In the genomic region with DNA sequence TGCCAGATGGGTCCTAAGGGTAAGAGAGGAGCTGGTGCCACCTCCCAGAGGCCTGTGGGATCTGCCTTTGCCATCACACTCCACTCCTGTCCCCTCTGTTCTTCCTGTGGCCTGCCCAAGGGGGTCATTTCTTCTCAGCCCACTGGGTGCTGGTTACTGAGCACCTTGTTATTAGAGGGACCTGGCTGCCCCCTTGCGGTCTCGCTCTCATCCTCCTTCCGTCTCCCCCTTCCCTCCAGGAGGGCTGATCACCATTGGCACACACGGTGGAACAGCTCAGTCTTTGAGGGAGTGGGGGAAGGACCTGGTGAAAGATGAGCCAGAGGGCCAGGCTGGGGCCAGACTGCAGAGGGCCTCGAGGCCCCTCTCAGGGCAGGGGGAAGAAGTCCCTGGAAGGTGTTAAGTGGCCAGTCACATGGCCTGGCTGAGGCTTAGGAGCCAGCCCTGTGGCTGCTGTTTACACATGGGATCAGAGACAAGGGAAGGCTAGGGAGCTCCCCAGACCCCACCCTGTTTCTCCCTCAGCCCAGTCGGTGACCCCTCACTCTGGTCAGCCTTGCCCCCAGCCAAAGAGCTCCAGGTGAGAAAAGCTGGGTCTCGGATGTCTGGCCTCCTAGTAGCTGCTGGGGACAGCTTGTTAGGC, we compare ENCODE assay signal across 1 cellular context.
TF ChIP-seq lines count a peak whose summit lies in the region.

No MANE protein-coding gene starts in this region.

TF ChIP-seq in IMR-90, 13 proteins besides CTCF, POLR2A, EP300 and RAD21:
- no peak for TF ChIP-seq MAZ (IDR thresholded peaks at IDR 0.05; ENCODE audit: borderline replicate concordance, low read depth, low read length)
- TF ChIP-seq SMC3 (IDR thresholded peaks at IDR 0.05; ENCODE audit: low read depth, low read length): no peak
- TF ChIP-seq, protein P1, sequence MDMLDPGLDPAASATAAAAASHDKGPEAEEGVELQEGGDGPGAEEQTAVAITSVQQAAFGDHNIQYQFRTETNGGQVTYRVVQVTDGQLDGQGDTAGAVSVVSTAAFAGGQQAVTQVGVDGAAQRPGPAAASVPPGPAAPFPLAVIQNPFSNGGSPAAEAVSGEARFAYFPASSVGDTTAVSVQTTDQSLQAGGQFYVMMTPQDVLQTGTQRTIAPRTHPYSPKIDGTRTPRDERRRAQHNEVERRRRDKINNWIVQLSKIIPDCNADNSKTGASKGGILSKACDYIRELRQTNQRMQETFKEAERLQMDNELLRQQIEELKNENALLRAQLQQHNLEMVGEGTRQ (IDR thresholded peaks at IDR 0.05; ENCODE audit: low read depth, low read length): no peak
- no peak for TF ChIP-seq MXI1 (IDR thresholded peaks at IDR 0.05; ENCODE audit: borderline replicate concordance, low read depth, low read length)
- no peak for TF ChIP-seq CEBPB (IDR thresholded peaks at IDR 0.05; ENCODE audit: low read depth, low read length)
- no peak for TF ChIP-seq RFX5 (IDR thresholded peaks at IDR 0.05; ENCODE audit: low read depth, low read length)
- no peak for TF ChIP-seq BHLHE40 (IDR thresholded peaks at IDR 0.05; ENCODE audit: low read depth, low read length)
- no peak for TF ChIP-seq MAFK (IDR thresholded peaks at IDR 0.05; ENCODE audit: low read depth, low read length)
- TF ChIP-seq, protein P2, sequence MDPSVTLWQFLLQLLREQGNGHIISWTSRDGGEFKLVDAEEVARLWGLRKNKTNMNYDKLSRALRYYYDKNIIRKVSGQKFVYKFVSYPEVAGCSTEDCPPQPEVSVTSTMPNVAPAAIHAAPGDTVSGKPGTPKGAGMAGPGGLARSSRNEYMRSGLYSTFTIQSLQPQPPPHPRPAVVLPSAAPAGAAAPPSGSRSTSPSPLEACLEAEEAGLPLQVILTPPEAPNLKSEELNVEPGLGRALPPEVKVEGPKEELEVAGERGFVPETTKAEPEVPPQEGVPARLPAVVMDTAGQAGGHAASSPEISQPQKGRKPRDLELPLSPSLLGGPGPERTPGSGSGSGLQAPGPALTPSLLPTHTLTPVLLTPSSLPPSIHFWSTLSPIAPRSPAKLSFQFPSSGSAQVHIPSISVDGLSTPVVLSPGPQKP (IDR thresholded peaks at IDR 0.05; ENCODE audit: borderline replicate concordance, low read depth, low read length): no peak
- no peak for TF ChIP-seq RCOR1 (IDR thresholded peaks at IDR 0.05; ENCODE audit: insufficient replicate concordance, low read length)
- TF ChIP-seq FOS (IDR thresholded peaks at IDR 0.05; ENCODE audit: low read depth, low read length): no peak
- no peak for TF ChIP-seq NFE2L2 (IDR thresholded peaks at IDR 0.05; ENCODE audit: low read depth, low read length)
- TF ChIP-seq CHD1 (IDR thresholded peaks at IDR 0.05; ENCODE audit: low read depth, low read length): no peak
